Comparison of ENCODE assay signal across 8 cellular contexts in the genomic region with DNA sequence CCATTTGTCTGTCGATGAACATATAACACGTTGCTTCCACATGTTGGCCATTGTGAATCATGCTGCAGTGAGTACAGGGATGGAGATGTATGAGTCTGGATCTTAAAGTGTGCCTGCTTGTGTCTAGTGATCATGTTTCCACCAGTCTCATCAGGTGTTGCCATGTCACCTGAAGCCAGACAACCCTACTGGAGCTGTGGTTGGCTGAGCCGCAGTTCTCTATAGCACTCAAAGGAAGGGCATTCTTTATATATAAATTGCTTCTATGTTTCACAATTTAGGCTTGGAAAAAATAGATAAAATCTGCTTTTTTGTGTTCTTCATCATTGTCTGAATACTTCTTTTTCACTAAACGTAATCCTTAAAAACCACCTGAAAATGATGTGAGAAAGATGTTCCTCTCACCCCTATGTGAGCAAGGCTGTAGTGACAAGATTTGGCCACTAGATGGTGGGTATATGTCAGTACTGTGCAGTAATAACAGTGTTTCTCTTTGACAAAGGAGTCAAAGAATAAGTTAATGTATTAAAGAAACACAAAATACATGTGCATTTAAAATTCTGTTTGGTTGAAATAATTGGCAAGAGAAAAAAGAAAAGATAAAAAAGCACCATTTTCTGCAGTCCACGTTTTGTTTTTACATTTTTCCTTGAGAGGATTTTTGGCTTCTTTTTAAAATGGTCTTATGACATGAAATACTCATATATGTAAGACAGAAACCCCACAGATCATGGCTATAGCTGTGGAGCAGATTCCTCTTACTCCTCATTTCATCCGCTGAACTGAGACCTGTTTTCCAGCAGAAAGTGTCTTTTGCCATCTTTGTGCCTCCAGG.
DNase-seq lines count a peak whose midpoint lies in the region; ATAC-seq and TF ChIP-seq lines count a peak whose summit lies in the region.

No MANE protein-coding gene starts in this region.

- peaks cover 9% of the 10 kb centered on the region for H3K9me3 Mint-ChIP-seq in activated T-helper 2 cell treated with anti-CD3 and anti-CD28 coated beads, Interferon-gamma antibody, Interleukin-2, Interleukin-4, amounts not matched to agents 10 μg/mL and 5 μg/mL and 100 μg/mL, durations not matched to agents 14 hours and 24 hours and 36 hours

- H3K4me3 Mint-ChIP-seq in activated T-helper 2 cell treated with anti-CD3 and anti-CD28 coated beads, Interferon-gamma antibody, Interleukin-2, Interleukin-4, amounts not matched to agents 10 μg/mL and 5 μg/mL and 100 μg/mL, durations not matched to agents 14 hours and 24 hours and 36 hours (ENCODE audit: low read depth), result no peak overlapping the region

- H3K4me1 ChIP-seq in gastroesophageal sphincter, result no peaks in the 10 kb centered on the region

- DNase-seq in DMS 273 (lab: John Stamatoyannopoulos, UW; ENCODE audit: unreplicated experiment), result peak; percentile 75
- DNase-seq in OCI-M2 (lab: John Stamatoyannopoulos, UW; ENCODE audit: unreplicated experiment), result peak; percentile 5
- DNase-seq in activated T-helper 2 cell treated with anti-CD3 and anti-CD28 coated beads, Interferon-gamma antibody, Interleukin-2, Interleukin-4, amounts not matched to agents 10 μg/mL and 5 μg/mL and 100 μg/mL, durations not matched to agents 14 hours and 24 hours and 36 hours (ENCODE audit: low spot score), result peak; percentile 21
- DNase-seq in pulmonary artery endothelial cell (ENCODE audit: low read depth, low spot score), result peak; percentile 22
- no peak for DNase-seq in NCI-H2227 treated with DMSO at 0.1 percent for 48 hours (lab: John Stamatoyannopoulos, UW)

- no peak for TF ChIP-seq POLR2A in gastroesophageal sphincter (IDR thresholded peaks at IDR 0.05)

- intact Hi-C loops in activated T-helper 2 cell treated with anti-CD3 and anti-CD28 coated beads, Interferon-gamma antibody, Interleukin-2, Interleukin-4, amounts not matched to agents 10 μg/mL and 5 μg/mL and 100 μg/mL, durations not matched to agents 14 hours and 24 hours and 36 hours (cut with micrococcal nuclease), result loop anchor here (2.0 kb wide), 1 partner anchor 583 kb away; no protein-coding TSS in a partner anchor

- no peaks in the 10 kb centered on the region for H3K4me1 Mint-ChIP-seq in activated T-helper 2 cell treated with anti-CD3 and anti-CD28 coated beads, Interferon-gamma antibody, Interleukin-2, Interleukin-4, amounts not matched to agents 10 μg/mL and 5 μg/mL and 100 μg/mL, durations not matched to agents 14 hours and 24 hours and 36 hours (ENCODE audit: low read depth)

- H3K27me3 Mint-ChIP-seq in activated T-helper 2 cell treated with anti-CD3 and anti-CD28 coated beads, Interferon-gamma antibody, Interleukin-2, Interleukin-4, amounts not matched to agents 10 μg/mL and 5 μg/mL and 100 μg/mL, durations not matched to agents 14 hours and 24 hours and 36 hours (ENCODE audit: low read depth), result peaks cover 1% of the 10 kb centered on the region

- peak; percentile 81 for ATAC-seq in GM19397 (IDR thresholded peaks at IDR 0.05; ENCODE audit: unreplicated experiment)
- ATAC-seq in HG03469 (IDR thresholded peaks at IDR 0.05; ENCODE audit: unreplicated experiment), result peak; percentile 94
- no peak for ATAC-seq in gastroesophageal sphincter

- WGBS in gastroesophageal sphincter (ENCODE audit: low coverage in 1 of 2), 2 donors, result 58 to 64% methylated on average over 4 to 5 of the region's 6 CpGs

- no peaks in the 10 kb centered on the region for H3K27me3 ChIP-seq in gastroesophageal sphincter

- H3K9me3 ChIP-seq in gastroesophageal sphincter, result no peaks in the 10 kb centered on the region

- H3K27ac Mint-ChIP-seq in activated T-helper 2 cell treated with anti-CD3 and anti-CD28 coated beads, Interferon-gamma antibody, Interleukin-2, Interleukin-4, amounts not matched to agents 10 μg/mL and 5 μg/mL and 100 μg/mL, durations not matched to agents 14 hours and 24 hours and 36 hours, result no peak overlapping the region

- peak; percentile 71 to 83 (median 76) for TF ChIP-seq CTCF in gastroesophageal sphincter (IDR thresholded peaks at IDR 0.05)

- TF ChIP-seq EP300 in gastroesophageal sphincter (IDR thresholded peaks at IDR 0.05), result no peak

- no peaks in the 10 kb centered on the region for H3K36me3 ChIP-seq in gastroesophageal sphincter

- H3K36me3 Mint-ChIP-seq in activated T-helper 2 cell treated with anti-CD3 and anti-CD28 coated beads, Interferon-gamma antibody, Interleukin-2, Interleukin-4, amounts not matched to agents 10 μg/mL and 5 μg/mL and 100 μg/mL, durations not matched to agents 14 hours and 24 hours and 36 hours (ENCODE audit: low read depth), result no peaks in the 10 kb centered on the region

- no peak overlapping the region for H3K4me3 ChIP-seq in gastroesophageal sphincter

- no peak overlapping the region for H3K27ac ChIP-seq in gastroesophageal sphincter
